ENCODE assay signal across 11 cellular contexts in genomic region chr3:67863869-67864268, GRCh38.
DNase-seq lines count a peak whose midpoint lies in the region; ATAC-seq and TF ChIP-seq lines count a peak whose summit lies in the region.
"Had no signal": no experiment of that assay in that cellular context is flagged by ENCODE, and none has a peak within 500 bp of the region (broad histone marks: within the 10 kb centered on the region; RNA-seq: fewer than 3 reads in every experiment).

No MANE protein-coding gene starts in this region.

- no peak overlapping the region for H3K27ac ChIP-seq in suprapubic skin
- no peak overlapping the region for H3K27ac ChIP-seq in CD4-positive, alpha-beta T cell (ENCODE audit: low read depth, low read length)

- no peaks in the 10 kb centered on the region for H3K9me3 Mint-ChIP-seq in activated T-helper 2 cell treated with anti-CD3 and anti-CD28 coated beads, Interferon-gamma antibody, Interleukin-2, Interleukin-4, amounts not matched to agents 10 μg/mL and 5 μg/mL and 100 μg/mL, durations not matched to agents 14 hours and 24 hours and 36 hours
- H3K9me3 Mint-ChIP-seq in CD4-positive, alpha-beta T cell: no peaks in the 10 kb centered on the region

- no peak overlapping the region for H3K4me3 Mint-ChIP-seq in activated T-helper 2 cell treated with anti-CD3 and anti-CD28 coated beads, Interferon-gamma antibody, Interleukin-2, Interleukin-4, amounts not matched to agents 10 μg/mL and 5 μg/mL and 100 μg/mL, durations not matched to agents 14 hours and 24 hours and 36 hours (ENCODE audit: low read depth)
- H3K4me3 Mint-ChIP-seq in CD4-positive, alpha-beta T cell: no peak overlapping the region
- H3K4me3 Mint-ChIP-seq: stimulated activated naive B cell treated with anti-CD40 and anti-IgM and Interleukin-4, amounts not matched to agents 10 μg/mL and 1 μg/mL and 100 μg/mL, for 72 hours had no signal

- in situ Hi-C loops in astrocyte of the cerebellum (cut with HindIII; ENCODE audit: low sequenced_read_pairs): no loop called here

- no peaks in the 10 kb centered on the region for H3K36me3 Mint-ChIP-seq in activated T-helper 2 cell treated with anti-CD3 and anti-CD28 coated beads, Interferon-gamma antibody, Interleukin-2, Interleukin-4, amounts not matched to agents 10 μg/mL and 5 μg/mL and 100 μg/mL, durations not matched to agents 14 hours and 24 hours and 36 hours (ENCODE audit: low read depth)
- no peaks in the 10 kb centered on the region for H3K36me3 Mint-ChIP-seq in CD4-positive, alpha-beta T cell (ENCODE audit: low read depth)
- H3K36me3 Mint-ChIP-seq: stimulated activated naive B cell treated with anti-CD40 and anti-IgM and Interleukin-4, amounts not matched to agents 10 μg/mL and 1 μg/mL and 100 μg/mL, for 72 hours had no signal

- POLR2A ChIA-PET in CD4-positive, alpha-beta T cell (lab: Charles Lee): no interaction called here

- intact Hi-C loops in activated T-helper 2 cell treated with anti-CD3 and anti-CD28 coated beads, Interferon-gamma antibody, Interleukin-2, Interleukin-4, amounts not matched to agents 10 μg/mL and 5 μg/mL and 100 μg/mL, durations not matched to agents 14 hours and 24 hours and 36 hours (cut with micrococcal nuclease): no loop called here
- intact Hi-C loops in CD4-positive, alpha-beta T cell (cut with DNase I, micrococcal nuclease): no loop called here

- H3K36me3 ChIP-seq in suprapubic skin: no peaks in the 10 kb centered on the region

- TF ChIP-seq POLR2A in suprapubic skin (IDR thresholded peaks at IDR 0.05): no peak

- H3K9me3 ChIP-seq in suprapubic skin: no peaks in the 10 kb centered on the region
- H3K9me3 ChIP-seq in CD4-positive, alpha-beta T cell (ENCODE audit: control insufficient read depth, low read length): no peaks in the 10 kb centered on the region

- H3K4me1 Mint-ChIP-seq in activated T-helper 2 cell treated with anti-CD3 and anti-CD28 coated beads, Interferon-gamma antibody, Interleukin-2, Interleukin-4, amounts not matched to agents 10 μg/mL and 5 μg/mL and 100 μg/mL, durations not matched to agents 14 hours and 24 hours and 36 hours (ENCODE audit: low read depth): no peaks in the 10 kb centered on the region
- peaks cover 5% of the 10 kb centered on the region for H3K4me1 Mint-ChIP-seq in CD4-positive, alpha-beta T cell (ENCODE audit: low read depth)
- H3K4me1 Mint-ChIP-seq: stimulated activated naive B cell treated with anti-CD40 and anti-IgM and Interleukin-4, amounts not matched to agents 10 μg/mL and 1 μg/mL and 100 μg/mL, for 72 hours had no signal

- peak; percentile 21 for DNase-seq in DMS 273 (lab: John Stamatoyannopoulos, UW; ENCODE audit: unreplicated experiment)
- DNase-seq in HT1080 (ENCODE audit: low read depth): peak; percentile 22
- DNase-seq in astrocyte of the cerebellum (ENCODE audit: low read depth): no peak
- peak; percentile 34 for DNase-seq in left kidney (ENCODE audit: low read depth, low spot score)
- DNase-seq in suprapubic skin (ENCODE audit: low spot score in 2 of 2): no peak
- DNase-seq in activated T-helper 2 cell treated with anti-CD3 and anti-CD28 coated beads, Interferon-gamma antibody, Interleukin-2, Interleukin-4, amounts not matched to agents 10 μg/mL and 5 μg/mL and 100 μg/mL, durations not matched to agents 14 hours and 24 hours and 36 hours (ENCODE audit: low spot score): no peak
- DNase-seq in CD4-positive, alpha-beta T cell: no peak
- DNase-seq: activated effector memory CD4-positive, alpha-beta T cell treated with Interleukin-2 at 50 U/mL for 16 hours; stimulated activated naive B cell treated with anti-CD40 and anti-IgM and Interleukin-4, amounts not matched to agents 10 μg/mL and 1 μg/mL and 100 μg/mL, for 72 hours; T-helper 2 cell had no signal

- H3K4me3 ChIP-seq in astrocyte of the cerebellum (ENCODE audit: low read depth, low read length) (no peak overlapping the region), suprapubic skin (no peak overlapping the region)

- peak; percentile 30 for TF ChIP-seq CTCF in astrocyte of the cerebellum (IDR thresholded peaks at IDR 0.05; ENCODE audit: low read depth, low read length, missing control alignments)
- TF ChIP-seq CTCF in suprapubic skin (IDR thresholded peaks at IDR 0.05): no peak
- no peak for TF ChIP-seq CTCF in CD4-positive, alpha-beta T cell (IDR thresholded peaks at IDR 0.05)

- no peak overlapping the region for H3K27ac Mint-ChIP-seq in activated T-helper 2 cell treated with anti-CD3 and anti-CD28 coated beads, Interferon-gamma antibody, Interleukin-2, Interleukin-4, amounts not matched to agents 10 μg/mL and 5 μg/mL and 100 μg/mL, durations not matched to agents 14 hours and 24 hours and 36 hours
- no peak overlapping the region for H3K27ac Mint-ChIP-seq in CD4-positive, alpha-beta T cell
- H3K27ac Mint-ChIP-seq: stimulated activated naive B cell treated with anti-CD40 and anti-IgM and Interleukin-4, amounts not matched to agents 10 μg/mL and 1 μg/mL and 100 μg/mL, for 72 hours had no signal

- WGBS in suprapubic skin: 84% methylated on average over 4 of the region's 4 CpGs

- H3K27me3 ChIP-seq in suprapubic skin: no peaks in the 10 kb centered on the region
- H3K27me3 ChIP-seq in CD4-positive, alpha-beta T cell (ENCODE audit: control insufficient read depth, insufficient read depth, low read length): no peaks in the 10 kb centered on the region

- no peak for TF ChIP-seq EP300 in suprapubic skin (IDR thresholded peaks at IDR 0.05)

- no peak for ATAC-seq in HG02623 (IDR thresholded peaks at IDR 0.05; ENCODE audit: unreplicated experiment)
- ATAC-seq in CD4-positive, alpha-beta T cell (ENCODE audit: poor library complexity): no peak
- ATAC-seq: stimulated activated naive B cell treated with anti-CD40 and anti-IgM and Interleukin-4, amounts not matched to agents 10 μg/mL and 1 μg/mL and 100 μg/mL, for 72 hours had no signal

- H3K27me3 Mint-ChIP-seq in activated T-helper 2 cell treated with anti-CD3 and anti-CD28 coated beads, Interferon-gamma antibody, Interleukin-2, Interleukin-4, amounts not matched to agents 10 μg/mL and 5 μg/mL and 100 μg/mL, durations not matched to agents 14 hours and 24 hours and 36 hours (ENCODE audit: low read depth): no peaks in the 10 kb centered on the region
- no peaks in the 10 kb centered on the region for H3K27me3 Mint-ChIP-seq in CD4-positive, alpha-beta T cell
- H3K27me3 Mint-ChIP-seq: stimulated activated naive B cell treated with anti-CD40 and anti-IgM and Interleukin-4, amounts not matched to agents 10 μg/mL and 1 μg/mL and 100 μg/mL, for 72 hours had no signal

- CTCF ChIA-PET in CD4-positive, alpha-beta T cell (lab: Charles Lee): no interaction called here

- H3K4me1 ChIP-seq in suprapubic skin: no peaks in the 10 kb centered on the region

Comparison
In these comparisons a context has a peak if more than half of its experiments do, and no peak if none do; other contexts are left out.
1. DNase-seq: peak in DMS 273 (single experiment), HT1080 (single experiment) and left kidney (single experiment); none in astrocyte of the cerebellum (single experiment), suprapubic skin (0 of 2), activated T-helper 2 cell treated with anti-CD3 and anti-CD28 coated beads, Interferon-gamma antibody, Interleukin-2, Interleukin-4, amounts not matched to agents 10 μg/mL and 5 μg/mL and 100 μg/mL, durations not matched to agents 14 hours and 24 hours and 36 hours (single experiment) and CD4-positive, alpha-beta T cell (0 of 10).